Comparison of ENCODE assay signal across 9 cellular contexts in the genomic region with DNA sequence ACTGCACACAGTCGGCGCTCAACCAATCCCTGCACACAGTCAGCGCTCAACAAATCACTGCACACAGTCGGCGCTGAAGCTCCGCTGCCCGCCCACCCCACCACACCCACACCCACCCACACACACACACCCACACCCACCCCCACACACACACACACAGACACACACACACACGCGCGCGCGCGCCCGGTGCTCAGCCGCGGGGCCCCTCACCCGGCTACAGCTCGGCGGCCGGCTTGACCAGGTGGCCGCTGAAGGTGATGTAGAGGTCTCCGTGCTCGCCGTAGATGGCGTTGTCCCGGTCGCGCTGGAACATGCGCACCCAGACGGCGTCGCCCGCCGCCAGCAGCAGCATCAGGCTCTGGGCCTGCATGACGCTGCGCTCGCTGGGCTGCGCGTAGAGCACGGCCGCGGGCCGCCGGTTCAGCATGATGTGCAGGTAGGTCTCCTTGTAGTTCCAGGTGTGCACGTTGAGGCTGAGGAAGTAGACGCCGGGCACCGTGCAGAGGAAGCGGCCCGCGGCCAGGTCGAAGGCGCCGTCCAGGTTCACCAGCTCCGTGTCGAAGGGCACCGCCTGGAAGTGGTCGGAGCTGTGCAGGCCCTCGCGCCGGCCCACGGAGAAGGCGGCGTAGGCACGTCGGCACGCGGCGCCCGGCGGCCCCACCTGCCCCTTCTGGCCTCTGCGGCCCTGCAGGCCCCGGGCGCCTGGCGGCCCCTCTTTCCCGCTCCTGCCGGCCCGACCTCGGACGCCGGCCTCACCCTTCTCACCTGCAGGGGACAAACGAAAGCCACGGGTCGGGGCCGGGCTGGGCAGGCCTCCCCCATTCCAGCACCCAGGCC. TPM values are rescaled to one million over a fixed set of nuclear protein-coding genes. Genes with fewer than 3 reads are reported as not detected.
DNase-seq lines count a peak whose midpoint lies in the region; ATAC-seq, FAIRE-seq and TF ChIP-seq lines count a peak whose summit lies in the region.
"Had no signal": no experiment of that assay in that cellular context is flagged by ENCODE, and none has a peak within 500 bp of the region (broad histone marks: within the 10 kb centered on the region; RNA-seq: fewer than 3 reads in every experiment).

No MANE protein-coding gene starts in this region.

- no peaks in the 10 kb centered on the region for H3K36me3 ChIP-seq in H1 (ENCODE audit: control insufficient read depth in 2 of 4, insufficient read depth in 4 of 4, low read length in 3 of 4)

- no peak overlapping the region for H3K4me3 ChIP-seq in H1 (ENCODE audit: extremely low read depth in 1 of 4, insufficient read depth in 2 of 4, low read depth in 3 of 4, low read length in 4 of 4)

- H4K5ac ChIP-seq in H1 (ENCODE audit: insufficient read length, low read depth, low read length), result no peak overlapping the region

- no peak overlapping the region for H3K56ac ChIP-seq in H1 (replicated peaks; ENCODE audit: insufficient read length, low read depth, low read length)

- no peak overlapping the region for H2BK5ac ChIP-seq in H1 (ENCODE audit: low read depth, low read length)

- no peak overlapping the region for H3K14ac ChIP-seq in H1 (ENCODE audit: insufficient read length)

- H3K23ac ChIP-seq in H1 (ENCODE audit: insufficient read length), result no peak overlapping the region

- POLR2A ChIA-PET in H1 (lab: Charles Lee; ENCODE audit: partially characterized antibody), result no interaction called here

- H2AK5ac ChIP-seq in H1 (ENCODE audit: low read depth, low read length), result no peak overlapping the region

- H3K18ac ChIP-seq in H1 (ENCODE audit: extremely low read depth, low read length), result no peak overlapping the region

- no peak for ATAC-seq in HG03354 (IDR thresholded peaks at IDR 0.05; ENCODE audit: poor library complexity, severe bottlenecking, unreplicated experiment)

- H4K8ac ChIP-seq in H1 (ENCODE audit: extremely low read depth, insufficient read depth, low read length), result peak overlapping the region; percentile 51

- TF ChIP-seq CTCF in H1 (IDR thresholded peaks at IDR 0.05; ENCODE audit: control extremely low read depth in 1 of 3, insufficient read depth in 1 of 3, low read depth in 1 of 3, low read length in 3 of 3), result no peak

- H3K9ac ChIP-seq in H1 (replicated peaks in 1 of 4; ENCODE audit: extremely low read depth in 1 of 4, low read depth in 3 of 4, low read length in 3 of 4), result no peak overlapping the region

- H3K4ac ChIP-seq in H1 (replicated peaks; ENCODE audit: insufficient read length, low read depth, low read length), result no peak overlapping the region

- WGBS in H1 (ENCODE audit: extremely low coverage in 1 of 2, insufficient coverage in 1 of 2, insufficient read length in 1 of 2, insufficient replicate concordance in 2 of 2, low coverage in 1 of 2, low lambda C conversion rate in 2 of 2, missing lambda C conversion rate in 1 of 2), 2 experiments, result 86% methylated on average over 49 of the region's 85 CpGs; no CpG with 5 or more reads in 1 of the 2 experiments

- TF ChIP-seq EP300 in H1 (IDR thresholded peaks at IDR 0.05; ENCODE audit: borderline replicate concordance in 1 of 2, low read depth in 2 of 2, low read length in 2 of 2), result no peak

- FAIRE-seq in H1 (lab: Jason Lieb, UNC), result no peak

- TF ChIP-seq POLR2A in H1 (IDR thresholded peaks at IDR 0.05; ENCODE audit: control extremely low read depth in 1 of 2, low read depth in 2 of 2, low read length in 2 of 2), result no peak

- H3K9me3 ChIP-seq in H1 (ENCODE audit: insufficient read depth in 2 of 2, low read depth in 1 of 2, low read length in 1 of 2), result peaks cover 0 to 4% of the 10 kb centered on the region in 2 experiments; a peak in 1 of 4 replicates

- H3K27me3 ChIP-seq in H1 (replicated peaks in 1 of 4; ENCODE audit: control insufficient read depth in 3 of 4, extremely low read depth in 1 of 4, insufficient read depth in 3 of 4, low read length in 3 of 4), result no peaks in the 10 kb centered on the region

- H2BK12ac ChIP-seq in H1 (ENCODE audit: low read depth, low read length), result no peak overlapping the region

- H3K79me1 ChIP-seq in H1 (ENCODE audit: low read depth, low read length), result no peaks in the 10 kb centered on the region

- peaks cover 0 to 10% (median 5%) of the 10 kb centered on the region in 4 experiments; a peak in 5 of 7 replicates for H3K4me1 ChIP-seq in H1 (replicated peaks in 1 of 4; ENCODE audit: control insufficient read depth in 3 of 4, insufficient read depth in 4 of 4, low read length in 3 of 4)

- no peak overlapping the region for H2BK20ac ChIP-seq in H1 (ENCODE audit: low read length)

- peaks cover 0 to 2% of the 10 kb centered on the region in 2 experiments for H4K20me1 ChIP-seq in H1 (replicated peaks in 1 of 2; ENCODE audit: control insufficient read depth in 1 of 2, insufficient read depth in 2 of 2, low read length in 2 of 2)

- CTCF ChIA-PET in H1 (lab: Charles Lee; ENCODE audit: partially characterized antibody), result interaction anchor here (0.6 to 1.4 kb wide), 5 partner anchors 19 to 402 kb away, joined by 3 to 4 read pairs (median 3); no protein-coding TSS in a partner anchor

- no peaks in the 10 kb centered on the region for H3K79me2 ChIP-seq in H1 (ENCODE audit: control insufficient read depth in 1 of 2, insufficient read depth in 2 of 2, low read length in 2 of 2)

- no peak overlapping the region for H2BK120ac ChIP-seq in H1 (replicated peaks; ENCODE audit: low read depth, low read length)

- H3K4me2 ChIP-seq in H1 (ENCODE audit: insufficient read depth in 1 of 2, low read depth in 2 of 2, low read length in 2 of 2), result no peak overlapping the region

- TF ChIP-seq RAD21 in H1 (IDR thresholded peaks at IDR 0.05 in 1 of 2, conservative IDR thresholded peaks at IDR 0.05 in 1 of 2; ENCODE audit: low read depth in 2 of 2, low read length in 2 of 2), result no peak

- no peak overlapping the region for H2BK15ac ChIP-seq in H1 (ENCODE audit: low read length)

- no peaks in the 10 kb centered on the region for H3K23me2 ChIP-seq in H1 (ENCODE audit: low read depth, low read length)

- no peak overlapping the region for H3K27ac ChIP-seq in H1 (ENCODE audit: low read depth, low read length)

- no peak overlapping the region for H2AFZ ChIP-seq in H1 (ENCODE audit: low read length)

- no peak overlapping the region for H4K91ac ChIP-seq in H1 (replicated peaks; ENCODE audit: insufficient read length, low read length)

- DNase-seq in stimulated activated CD4-positive, alpha-beta T cell treated with anti-CD3 and anti-CD28 coated beads, Interleukin-15, amount 100 ng/mL, for 48 hours (ENCODE audit: low read depth in 2 of 2), result peak; percentile 20 to 24
- no peak for DNase-seq in stimulated activated CD4-positive, alpha-beta T cell treated with anti-CD3 and anti-CD28 coated beads, Interleukin-4, amount 100 ng/mL, for 24 hours
- DNase-seq in NCI-H748 treated with DMSO at 0.1 percent for 48 hours (lab: John Stamatoyannopoulos, UW), result peak; percentile 13
- DNase-seq in H1 (ENCODE audit: low read depth in 1 of 2, low spot score in 2 of 2), result peak in 1 of 2 experiments; percentile 76
- DNase-seq in GM03348 (ENCODE audit: low spot score), result no peak
- DNase-seq in MV-4-11 (lab: John Stamatoyannopoulos, UW), result no peak
- DNase-seq: OCI-M1 had no signal

TF ChIP-seq in H1, 55 proteins besides CTCF, POLR2A, EP300 and RAD21 (continues in another document):
- TF ChIP-seq SIRT6 (IDR thresholded peaks at IDR 0.05; ENCODE audit: low read length), result no peak
- TF ChIP-seq ZNF274 (IDR thresholded peaks at IDR 0.05; ENCODE audit: borderline replicate concordance, extremely low read depth, low read length), result no peak
- no peak for TF ChIP-seq SP4 (IDR thresholded peaks at IDR 0.05; ENCODE audit: low read length)
- TF ChIP-seq JUND (IDR thresholded peaks at IDR 0.05; ENCODE audit: low read length), result no peak
- no peak for TF ChIP-seq SRF (IDR thresholded peaks at IDR 0.05; ENCODE audit: low read depth, low read length)
- TF ChIP-seq, protein P1, sequence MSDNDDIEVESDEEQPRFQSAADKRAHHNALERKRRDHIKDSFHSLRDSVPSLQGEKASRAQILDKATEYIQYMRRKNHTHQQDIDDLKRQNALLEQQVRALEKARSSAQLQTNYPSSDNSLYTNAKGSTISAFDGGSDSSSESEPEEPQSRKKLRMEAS (IDR thresholded peaks at IDR 0.05), result peak; percentile 67
- TF ChIP-seq CREB1 (IDR thresholded peaks at IDR 0.05), result no peak

RNA-seq across cellular contexts. Expression of a gene that starts 2.5 kb away (rescaled TPM):
- not detected in 2 replicates for total RNA-seq in H1 (2021; fragmentation: NEBNext Ultra II Directional; extraction: Animal tissue kit (Norgen Biotek cat#: 25700))
- polyA plus RNA-seq in H1 (2011; rRNA removed), result not detected in 2 replicates
- polyA plus RNA-seq in H1 (2011; cell fraction: cytosol; rRNA removed), result not detected
- 0.06 TPM for polyA plus RNA-seq in H1 (2011; cell fraction: nucleus; rRNA removed)
- polyA plus RNA-seq in H1 (2012, experiment 1 of 2), result 0.19 TPM in 1 of 4 replicates, not detected in the others
- not detected for polyA plus RNA-seq in H1 (2012, experiment 2 of 2)
- not detected for polyA plus RNA-seq in H1 (2013, experiment 1 of 2)
- polyA plus RNA-seq in H1 (2013, experiment 2 of 2), result not detected
- not detected in 2 replicates for polyA minus RNA-seq in H1 (2011; rRNA and poly(A)+ RNA removed)
- not detected for polyA minus RNA-seq in H1 (2011; cell fraction: cytosol; rRNA and poly(A)+ RNA removed)
- not detected for polyA minus RNA-seq in H1 (2011; cell fraction: nucleus; rRNA and poly(A)+ RNA removed)
- total RNA-seq: posterior vena cava had no signal

RNA-seq across cellular contexts. Expression of a gene that starts 21.0 kb away (rescaled TPM):
- total RNA-seq in H1 (2021; fragmentation: NEBNext Ultra II Directional; extraction: Animal tissue kit (Norgen Biotek cat#: 25700)), result 0.31 and 0.56 TPM in 2 replicates
- 0.60 and 0.61 TPM in 2 replicates for polyA plus RNA-seq in H1 (2011; rRNA removed)
- 0.69 TPM for polyA plus RNA-seq in H1 (2011; cell fraction: cytosol; rRNA removed)
- 1.4 TPM for polyA plus RNA-seq in H1 (2011; cell fraction: nucleus; rRNA removed)
- 0.27 to 0.40 TPM (median 0.28 TPM) in 3 of 4 replicates, not detected in the other for polyA plus RNA-seq in H1 (2012, experiment 1 of 2)
- 0.42 TPM for polyA plus RNA-seq in H1 (2012, experiment 2 of 2)
- 0.45 TPM for polyA plus RNA-seq in H1 (2013, experiment 1 of 2)
- 0.53 TPM for polyA plus RNA-seq in H1 (2013, experiment 2 of 2)
- 0.13 TPM in 1 of 2 replicates, not detected in the other for polyA minus RNA-seq in H1 (2011; rRNA and poly(A)+ RNA removed)
- not detected for polyA minus RNA-seq in H1 (2011; cell fraction: cytosol; rRNA and poly(A)+ RNA removed)
- polyA minus RNA-seq in H1 (2011; cell fraction: nucleus; rRNA and poly(A)+ RNA removed), result 0.80 TPM
- total RNA-seq: posterior vena cava had no signal

RNA-seq across cellular contexts. Expression of a gene that starts 59.4 kb away (rescaled TPM):
- 27.2 and 28.7 TPM in 2 replicates for total RNA-seq in H1 (2021; fragmentation: NEBNext Ultra II Directional; extraction: Animal tissue kit (Norgen Biotek cat#: 25700))
- 14.0 and 27.4 TPM in 2 replicates for polyA plus RNA-seq in H1 (2011; rRNA removed)
- 21.0 TPM for polyA plus RNA-seq in H1 (2011; cell fraction: cytosol; rRNA removed)
- 192 TPM for polyA plus RNA-seq in H1 (2011; cell fraction: nucleus; rRNA removed)
- 17.0 to 33.1 TPM (median 28.7 TPM) in 4 replicates for polyA plus RNA-seq in H1 (2012, experiment 1 of 2)
- polyA plus RNA-seq in H1 (2012, experiment 2 of 2), result 13.4 TPM
- polyA plus RNA-seq in H1 (2013, experiment 1 of 2), result 23.4 TPM
- polyA plus RNA-seq in H1 (2013, experiment 2 of 2), result 21.4 TPM
- 19.8 and 20.5 TPM in 2 replicates for polyA minus RNA-seq in H1 (2011; rRNA and poly(A)+ RNA removed)
- polyA minus RNA-seq in H1 (2011; cell fraction: cytosol; rRNA and poly(A)+ RNA removed), result 16.3 TPM
- 43.3 TPM for polyA minus RNA-seq in H1 (2011; cell fraction: nucleus; rRNA and poly(A)+ RNA removed)

Comparison
In these comparisons a context has a peak if more than half of its experiments do, and no peak if none do; other contexts are left out.
1. DNase-seq: peak in stimulated activated CD4-positive, alpha-beta T cell treated with anti-CD3 and anti-CD28 coated beads, Interleukin-15, amount 100 ng/mL, for 48 hours (2 of 2) and NCI-H748 treated with DMSO at 0.1 percent for 48 hours (single experiment); none in stimulated activated CD4-positive, alpha-beta T cell treated with anti-CD3 and anti-CD28 coated beads, Interleukin-4, amount 100 ng/mL, for 24 hours (single experiment), GM03348 (single experiment) and MV-4-11 (single experiment).